ENCODE assay signal across 15 cellular contexts in the genomic region with DNA sequence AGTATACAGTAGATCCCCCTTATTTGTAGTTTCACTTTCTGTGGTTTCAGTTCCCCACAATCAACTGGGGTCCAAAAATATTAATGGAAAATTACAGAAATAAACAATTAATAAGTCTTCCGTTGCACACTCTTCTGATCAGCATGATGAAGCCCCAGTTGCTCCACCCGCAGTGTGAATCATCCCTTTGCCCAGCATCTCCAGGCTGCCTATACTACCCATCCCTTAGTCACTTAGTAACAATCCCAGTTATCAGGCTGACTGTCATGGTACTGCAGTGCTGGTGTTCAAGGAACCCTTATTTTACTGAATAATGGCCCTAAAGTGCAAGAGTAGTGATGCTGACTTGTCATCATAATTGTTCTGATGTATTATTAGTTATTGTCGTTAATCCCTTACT. TPM values are rescaled to one million over a fixed set of nuclear protein-coding genes. Genes with fewer than 3 reads are reported as not detected.
DNase-seq lines count a peak whose midpoint lies in the region; ATAC-seq, FAIRE-seq and TF ChIP-seq lines count a peak whose summit lies in the region.
"Had no signal": no experiment of that assay in that cellular context is flagged by ENCODE, and none has a peak within 500 bp of the region (broad histone marks: within the 10 kb centered on the region; RNA-seq: fewer than 3 reads in every experiment).

No MANE protein-coding gene starts in this region.

- no peak overlapping the region for H3K27ac ChIP-seq in RWPE1
- H3K27ac ChIP-seq: lower lobe of right lung, thoracic aorta had no signal

- no peaks in the 10 kb centered on the region for H3K36me3 Mint-ChIP-seq in activated T-helper 2 cell treated with anti-CD3 and anti-CD28 coated beads, Interferon-gamma antibody, Interleukin-2, Interleukin-4, amounts not matched to agents 10 μg/mL and 5 μg/mL and 100 μg/mL, durations not matched to agents 14 hours and 24 hours and 36 hours (ENCODE audit: low read depth)
- H3K36me3 Mint-ChIP-seq: activated naive CD4-positive, alpha-beta T cell treated with anti-CD3 and anti-CD28 coated beads, Interleukin-2, amount 50 U/mL, for 24 hours had no signal

- H3K9me3 Mint-ChIP-seq in activated T-helper 2 cell treated with anti-CD3 and anti-CD28 coated beads, Interferon-gamma antibody, Interleukin-2, Interleukin-4, amounts not matched to agents 10 μg/mL and 5 μg/mL and 100 μg/mL, durations not matched to agents 14 hours and 24 hours and 36 hours: no peaks in the 10 kb centered on the region
- H3K9me3 Mint-ChIP-seq: activated naive CD4-positive, alpha-beta T cell treated with anti-CD3 and anti-CD28 coated beads, Interleukin-2, amount 50 U/mL, for 24 hours; nephron progenitor cell had no signal

- peaks cover 32% of the 10 kb centered on the region for H3K27me3 Mint-ChIP-seq in activated T-helper 2 cell treated with anti-CD3 and anti-CD28 coated beads, Interferon-gamma antibody, Interleukin-2, Interleukin-4, amounts not matched to agents 10 μg/mL and 5 μg/mL and 100 μg/mL, durations not matched to agents 14 hours and 24 hours and 36 hours (ENCODE audit: low read depth)

- intact Hi-C loops in activated T-helper 2 cell treated with anti-CD3 and anti-CD28 coated beads, Interferon-gamma antibody, Interleukin-2, Interleukin-4, amounts not matched to agents 10 μg/mL and 5 μg/mL and 100 μg/mL, durations not matched to agents 14 hours and 24 hours and 36 hours (cut with micrococcal nuclease): no loop called here

- H3K4me1 Mint-ChIP-seq in activated T-helper 2 cell treated with anti-CD3 and anti-CD28 coated beads, Interferon-gamma antibody, Interleukin-2, Interleukin-4, amounts not matched to agents 10 μg/mL and 5 μg/mL and 100 μg/mL, durations not matched to agents 14 hours and 24 hours and 36 hours (ENCODE audit: low read depth): peaks cover 13% of the 10 kb centered on the region

- H3K27ac Mint-ChIP-seq in activated T-helper 2 cell treated with anti-CD3 and anti-CD28 coated beads, Interferon-gamma antibody, Interleukin-2, Interleukin-4, amounts not matched to agents 10 μg/mL and 5 μg/mL and 100 μg/mL, durations not matched to agents 14 hours and 24 hours and 36 hours: no peak overlapping the region
- H3K27ac Mint-ChIP-seq: activated naive CD4-positive, alpha-beta T cell treated with anti-CD3 and anti-CD28 coated beads, Interleukin-2, amount 50 U/mL, for 24 hours; nephron progenitor cell had no signal

- no peak for FAIRE-seq in GM12891 (lab: Jason Lieb, UNC)
- FAIRE-seq: endothelial cell of umbilical vein had no signal

- no peak for TF ChIP-seq CTCF in RWPE1 (conservative IDR thresholded peaks at IDR 0.05; ENCODE audit: low read depth)

- POLR2A ChIA-PET in RWPE1 (lab: Yijun Ruan, JAX; ENCODE audit: low non-redundant PET): no interaction called here

- CTCF ChIA-PET in RWPE1 (lab: Yijun Ruan, JAX): no interaction called here

- ATAC-seq in esophagus mucosa (peak; percentile 54), left lobe of liver (no peak)
- ATAC-seq: lower lobe of right lung had no signal

- no peak for TF ChIP-seq POLR2A in GM12891 (IDR thresholded peaks at IDR 0.05; ENCODE audit: low read depth, low read length)

- DNase-seq in GM12891 (ENCODE audit: insufficient read length, low spot score) (no peak), RWPE1 (ENCODE audit: low spot score) (peak; percentile 70), stromal cell of bone marrow (ENCODE audit: low read depth) (peak; percentile 26), left lobe of liver (ENCODE audit: low spot score) (no peak)
- no peak for DNase-seq in activated CD4-positive, CD25-positive, alpha-beta regulatory T cell (lab: John Stamatoyannopoulos, UW)
- DNase-seq in activated T-helper 2 cell treated with anti-CD3 and anti-CD28 coated beads, Interferon-gamma antibody, Interleukin-2, Interleukin-4, amounts not matched to agents 10 μg/mL and 5 μg/mL and 100 μg/mL, durations not matched to agents 14 hours and 24 hours and 36 hours (ENCODE audit: low spot score): no peak
- DNase-seq: Caco-2, lower lobe of right lung, MV-4-11, NCI-H2171, nephron progenitor cell had no signal

- no peak overlapping the region for H3K4me3 Mint-ChIP-seq in activated T-helper 2 cell treated with anti-CD3 and anti-CD28 coated beads, Interferon-gamma antibody, Interleukin-2, Interleukin-4, amounts not matched to agents 10 μg/mL and 5 μg/mL and 100 μg/mL, durations not matched to agents 14 hours and 24 hours and 36 hours (ENCODE audit: low read depth)
- H3K4me3 Mint-ChIP-seq: activated naive CD4-positive, alpha-beta T cell treated with anti-CD3 and anti-CD28 coated beads, Interleukin-2, amount 50 U/mL, for 24 hours; nephron progenitor cell had no signal

TF ChIP-seq in GM12891, 5 proteins besides CTCF, POLR2A, EP300 and RAD21:
- TF ChIP-seq PAX5 (IDR thresholded peaks at IDR 0.05; ENCODE audit: insufficient read depth, low read length, severe bottlenecking) (no peak), POLR2AphosphoS5 (IDR thresholded peaks at IDR 0.05; ENCODE audit: low read depth, low read length) (no peak), SPI1 (IDR thresholded peaks at IDR 0.05; ENCODE audit: low read depth, low read length) (peak; percentile 46; the same call in 1 of the 2 replicates)

RNA-seq across cellular contexts. Expression of a gene that starts 28.9 kb away (rescaled TPM):
- 0.06 TPM for polyA plus RNA-seq in GM12891 (2012; ENCODE audit: low read depth, missing spikeins)
- total RNA-seq in esophagus mucosa (1.4 TPM), left lobe of liver (0.10 TPM)
- not detected in 2 replicates for total RNA-seq in activated T-helper 2 cell treated with anti-CD3 and anti-CD28 coated beads, Interferon-gamma antibody, Interleukin-2, Interleukin-4, amounts not matched to agents 10 μg/mL and 5 μg/mL and 100 μg/mL, durations not matched to agents 14 hours and 24 hours and 36 hours

Comparison
In these comparisons a context has a peak if more than half of its experiments do, and no peak if none do; other contexts are left out.
1. DNase-seq: peak in RWPE1 (single experiment) and stromal cell of bone marrow (single experiment); none in GM12891 (single experiment), activated CD4-positive, CD25-positive, alpha-beta regulatory T cell (0 of 4), left lobe of liver (single experiment) and activated T-helper 2 cell treated with anti-CD3 and anti-CD28 coated beads, Interferon-gamma antibody, Interleukin-2, Interleukin-4, amounts not matched to agents 10 μg/mL and 5 μg/mL and 100 μg/mL, durations not matched to agents 14 hours and 24 hours and 36 hours (single experiment).